ENCODE assay signal across 1 cellular context in the genomic region with DNA sequence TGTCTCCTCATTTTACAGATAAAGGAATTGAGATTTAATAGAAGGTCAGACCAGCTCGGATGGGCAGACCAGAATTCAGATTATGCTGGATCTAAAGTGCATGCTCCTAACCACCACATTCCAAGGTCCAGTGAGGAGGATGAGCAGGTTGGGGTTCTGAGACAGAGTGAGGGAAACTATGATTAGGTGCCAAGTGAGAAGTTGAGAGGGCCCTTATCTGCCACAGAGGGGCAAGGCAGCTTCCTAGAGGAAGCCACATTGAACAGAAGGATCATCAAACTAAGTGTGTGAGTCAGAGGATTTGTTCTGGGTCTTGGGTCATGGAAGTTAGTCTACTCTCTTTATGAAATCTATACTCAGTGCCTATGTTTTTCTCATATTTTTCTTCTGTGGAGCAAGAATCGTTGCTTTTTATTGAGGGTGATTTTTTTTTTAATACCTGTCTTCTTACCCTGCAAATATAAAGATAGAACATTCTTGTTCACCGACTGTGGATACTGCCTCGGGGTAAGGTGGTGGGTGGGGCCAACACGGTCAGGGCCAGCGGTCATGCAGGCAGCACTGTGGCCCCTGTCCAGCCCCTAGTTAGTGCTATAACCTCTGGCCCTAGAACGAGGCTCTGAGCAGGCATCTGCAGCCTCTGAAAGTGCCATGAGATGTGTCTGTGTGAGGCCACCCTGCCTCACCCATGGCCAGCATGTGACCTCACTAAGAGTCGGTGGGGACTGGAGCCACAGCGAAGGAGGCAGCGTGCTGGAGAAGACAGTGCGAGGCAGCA.
TF ChIP-seq lines count a peak whose summit lies in the region.

No MANE protein-coding gene starts in this region.

TF ChIP-seq in IMR-90, 13 proteins besides CTCF, POLR2A, EP300 and RAD21 (continued from another document):
- no peak for TF ChIP-seq MXI1 (IDR thresholded peaks at IDR 0.05; ENCODE audit: borderline replicate concordance, low read depth, low read length)
- TF ChIP-seq NFE2L2 (IDR thresholded peaks at IDR 0.05; ENCODE audit: low read depth, low read length) = no peak
- no peak for TF ChIP-seq CHD1 (IDR thresholded peaks at IDR 0.05; ENCODE audit: low read depth, low read length)
- TF ChIP-seq RFX5 (IDR thresholded peaks at IDR 0.05; ENCODE audit: low read depth, low read length) = no peak
